ENCODE assay signal across 17 cellular contexts in genomic region chr1:214360525-214361164, GRCh38.
"Had no signal": no experiment of that assay in that cellular context is flagged by ENCODE, and none has a peak within 500 bp of the region (broad histone marks: within the 10 kb centered on the region; RNA-seq: fewer than 3 reads in every experiment).

No MANE protein-coding gene starts in this region.

- H3K4me1 Mint-ChIP-seq: activated CD4-positive, alpha-beta T cell treated with anti-CD3 and anti-CD28 coated beads, Interleukin-2, amount 10 ng/mL, durations not matched to agents 7 days and 5 days had no signal

- H3K27ac Mint-ChIP-seq: activated CD4-positive, alpha-beta T cell treated with anti-CD3 and anti-CD28 coated beads, Interleukin-2, amount 10 ng/mL, durations not matched to agents 7 days and 5 days; naive thymus-derived CD8-positive, alpha-beta T cell; progenitor cell of endocrine pancreas; stimulated activated naive B cell treated with anti-CD40 and anti-IgM and Interleukin-4, amounts not matched to agents 10 μg/mL and 1 μg/mL and 100 μg/mL, for 72 hours had no signal

- H3K36me3 Mint-ChIP-seq: naive thymus-derived CD8-positive, alpha-beta T cell; stimulated activated naive B cell treated with anti-CD40 and anti-IgM and Interleukin-4, amounts not matched to agents 10 μg/mL and 1 μg/mL and 100 μg/mL, for 72 hours had no signal

- H3K9me3 Mint-ChIP-seq: activated CD4-positive, alpha-beta T cell treated with anti-CD3 and anti-CD28 coated beads, Interleukin-2, amount 10 ng/mL, durations not matched to agents 7 days and 5 days; naive thymus-derived CD8-positive, alpha-beta T cell had no signal

- DNase-seq: activated CD4-positive, alpha-beta T cell treated with anti-CD3 and anti-CD28 coated beads, Interleukin-2, amount 10 ng/mL, durations not matched to agents 7 days and 5 days; activated effector memory CD4-positive, alpha-beta T cell treated with anti-CD3 and anti-CD28 coated beads, Interleukin-2, amount 50 U/mL, for 16 hours; activated T-cell treated with anti-CD3 and anti-CD28 coated beads, Interleukin-2, amount 50 U/mL, for 1 hour; cortex of kidney; effector memory CD4-positive, alpha-beta T cell; erythroblast; mucosa of descending colon; naive thymus-derived CD8-positive, alpha-beta T cell; stimulated activated CD4-positive, alpha-beta T cell treated with anti-CD3 and anti-CD28 coated beads, Interleukin-2, amount 100 ng/mL, for 24 hours; stimulated activated naive B cell treated with anti-CD40 and anti-IgM and Interleukin-4, amounts not matched to agents 10 μg/mL and 1 μg/mL and 100 μg/mL, for 72 hours; T-helper 9 cell; upper lobe of left lung had no signal

- H3K27me3 ChIP-seq: cardiac muscle cell, suprapubic skin, upper lobe of left lung had no signal

- H3K4me3 Mint-ChIP-seq: activated CD4-positive, alpha-beta T cell treated with anti-CD3 and anti-CD28 coated beads, Interleukin-2, amount 10 ng/mL, durations not matched to agents 7 days and 5 days; naive thymus-derived CD8-positive, alpha-beta T cell; stimulated activated naive B cell treated with anti-CD40 and anti-IgM and Interleukin-4, amounts not matched to agents 10 μg/mL and 1 μg/mL and 100 μg/mL, for 72 hours had no signal

- H3K36me3 ChIP-seq: cardiac muscle cell had no signal

- H3K4me3 ChIP-seq: cardiac muscle cell, lung, mucosa of descending colon, suprapubic skin, upper lobe of left lung had no signal

- H3K9me3 ChIP-seq: mucosa of descending colon, suprapubic skin, upper lobe of left lung had no signal

- H3K27ac ChIP-seq: cardiac muscle cell, suprapubic skin, upper lobe of left lung, VCaP had no signal

- H3K27me3 Mint-ChIP-seq: progenitor cell of endocrine pancreas had no signal

- H3K4me1 ChIP-seq: upper lobe of left lung had no signal
